ENCODE assay signal across 23 cellular contexts in genomic region chr2:15648593-15649525, GRCh38.
"Had no signal": no experiment of that assay in that cellular context is flagged by ENCODE, and none has a peak within 500 bp of the region (broad histone marks: within the 10 kb centered on the region; RNA-seq: fewer than 3 reads in every experiment).

No MANE protein-coding gene starts in this region.

- H3K36me3 Mint-ChIP-seq: naive thymus-derived CD8-positive, alpha-beta T cell; neural progenitor cell; stimulated activated effector memory CD8-positive, alpha-beta T cell treated with anti-CD3 and anti-CD28 coated beads, Interleukin-12 subunit alpha, Interleukin-12 subunit beta, amount 100 ng/mL, for 72 hours had no signal

- H3K27ac Mint-ChIP-seq: neural progenitor cell; progenitor cell of endocrine pancreas; stimulated activated effector memory CD8-positive, alpha-beta T cell treated with anti-CD3 and anti-CD28 coated beads, Interleukin-12 subunit alpha, Interleukin-12 subunit beta, amount 100 ng/mL, for 72 hours; stimulated activated naive CD8-positive, alpha-beta T cell treated with anti-CD3 and anti-CD28 coated beads, Interleukin-15, Interleukin-2, amounts not matched to agents 100 ng/mL and 50 ng/mL, for 24 hours had no signal

- H3K4me3 ChIP-seq: coronary artery, esophagus squamous epithelium, gastroesophageal sphincter, mucosa of descending colon, neural progenitor cell, pancreas, tibial artery, upper lobe of right lung, vagina had no signal

- FAIRE-seq: endometrium, pancreas had no signal

- H3K27me3 Mint-ChIP-seq: stimulated activated naive CD8-positive, alpha-beta T cell treated with anti-CD3 and anti-CD28 coated beads, Interleukin-15, Interleukin-2, amounts not matched to agents 100 ng/mL and 50 ng/mL, for 24 hours had no signal

- H3K36me3 ChIP-seq: esophagus squamous epithelium, gastroesophageal sphincter, neural progenitor cell, pancreas, tibial artery, upper lobe of right lung, vagina had no signal

- ATAC-seq: gastroesophageal sphincter; left lobe of liver; mucosa of descending colon; naive thymus-derived CD8-positive, alpha-beta T cell; pancreas; stimulated activated effector memory CD8-positive, alpha-beta T cell treated with anti-CD3 and anti-CD28 coated beads, Interleukin-12 subunit alpha, Interleukin-12 subunit beta, amount 100 ng/mL, for 72 hours; upper lobe of right lung had no signal

- H3K9me3 Mint-ChIP-seq: naive thymus-derived CD8-positive, alpha-beta T cell; stimulated activated effector memory CD8-positive, alpha-beta T cell treated with anti-CD3 and anti-CD28 coated beads, Interleukin-12 subunit alpha, Interleukin-12 subunit beta, amount 100 ng/mL, for 72 hours; stimulated activated naive CD8-positive, alpha-beta T cell treated with anti-CD3 and anti-CD28 coated beads, Interleukin-15, Interleukin-2, amounts not matched to agents 100 ng/mL and 50 ng/mL, for 24 hours had no signal

- H3K4me3 Mint-ChIP-seq: naive thymus-derived CD8-positive, alpha-beta T cell; neural progenitor cell; stimulated activated effector memory CD8-positive, alpha-beta T cell treated with anti-CD3 and anti-CD28 coated beads, Interleukin-12 subunit alpha, Interleukin-12 subunit beta, amount 100 ng/mL, for 72 hours; stimulated activated naive CD8-positive, alpha-beta T cell treated with anti-CD3 and anti-CD28 coated beads, Interleukin-15, Interleukin-2, amounts not matched to agents 100 ng/mL and 50 ng/mL, for 24 hours had no signal

- DNase-seq: effector memory CD4-positive, alpha-beta T cell; esophagus squamous epithelium; foreskin fibroblast; glutamatergic neuron; islet precursor cell; mammary epithelial cell; mucosa of descending colon; naive thymus-derived CD8-positive, alpha-beta T cell; occipital lobe; pancreas; stimulated activated CD4-positive, alpha-beta T cell treated with anti-CD3 and anti-CD28 coated beads, Interleukin-4, amount 100 ng/mL, for 1 hour; stimulated activated CD8-positive, alpha-beta memory T cell treated with anti-CD3 and anti-CD28 coated beads, Interleukin-4, amount 100 ng/mL, for 48 hours; tibial artery; upper lobe of right lung had no signal

- H3K27me3 ChIP-seq: esophagus squamous epithelium, gastroesophageal sphincter, neural progenitor cell, pancreas, upper lobe of right lung, vagina had no signal
